2 cellular contexts compared by ENCODE assay signal in the genomic region with DNA sequence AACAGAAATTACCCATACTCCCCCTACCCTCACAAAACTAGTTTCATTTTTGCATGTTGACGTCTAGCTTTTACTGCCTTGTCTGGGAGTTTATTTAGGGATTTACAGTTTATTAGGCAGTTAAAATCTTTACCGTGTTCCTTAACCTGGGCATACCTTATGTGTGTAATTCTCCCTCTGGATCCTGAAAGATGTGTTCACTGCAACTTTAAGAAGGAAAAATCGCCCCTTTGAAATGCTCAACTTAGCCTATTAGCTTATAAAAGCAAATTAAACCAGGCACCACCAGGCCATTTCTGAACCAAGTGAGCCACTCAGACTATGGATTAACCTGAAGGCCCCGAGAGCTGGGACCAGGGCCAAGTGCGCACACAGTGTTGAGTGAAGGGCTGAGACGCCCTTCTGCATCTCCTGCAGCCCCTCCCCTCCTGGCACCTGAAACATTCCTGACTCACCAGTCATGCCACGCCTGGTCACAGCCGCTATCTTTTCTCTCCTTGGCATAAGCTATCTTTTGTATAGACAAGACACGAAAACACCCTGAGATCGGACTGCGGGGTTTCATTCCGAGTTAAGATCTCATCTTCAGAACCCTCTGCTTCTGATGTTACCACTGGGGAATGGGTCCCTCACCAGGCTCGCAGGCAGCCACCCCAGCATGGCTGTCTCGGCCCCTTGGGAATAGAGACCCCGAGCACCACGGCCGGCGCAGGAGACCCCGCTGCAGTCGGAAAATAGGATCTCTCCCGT.
A peak's percentile ranks its signal among the peaks of the same experiment; 100 is the strongest.
TF ChIP-seq lines count a peak whose summit lies in the region.

No MANE protein-coding gene starts in this region.

TF ChIP-seq in HCT116, 20 proteins besides CTCF, POLR2A, EP300 and RAD21 (continued from another document):
- TF ChIP-seq, protein P1, sequence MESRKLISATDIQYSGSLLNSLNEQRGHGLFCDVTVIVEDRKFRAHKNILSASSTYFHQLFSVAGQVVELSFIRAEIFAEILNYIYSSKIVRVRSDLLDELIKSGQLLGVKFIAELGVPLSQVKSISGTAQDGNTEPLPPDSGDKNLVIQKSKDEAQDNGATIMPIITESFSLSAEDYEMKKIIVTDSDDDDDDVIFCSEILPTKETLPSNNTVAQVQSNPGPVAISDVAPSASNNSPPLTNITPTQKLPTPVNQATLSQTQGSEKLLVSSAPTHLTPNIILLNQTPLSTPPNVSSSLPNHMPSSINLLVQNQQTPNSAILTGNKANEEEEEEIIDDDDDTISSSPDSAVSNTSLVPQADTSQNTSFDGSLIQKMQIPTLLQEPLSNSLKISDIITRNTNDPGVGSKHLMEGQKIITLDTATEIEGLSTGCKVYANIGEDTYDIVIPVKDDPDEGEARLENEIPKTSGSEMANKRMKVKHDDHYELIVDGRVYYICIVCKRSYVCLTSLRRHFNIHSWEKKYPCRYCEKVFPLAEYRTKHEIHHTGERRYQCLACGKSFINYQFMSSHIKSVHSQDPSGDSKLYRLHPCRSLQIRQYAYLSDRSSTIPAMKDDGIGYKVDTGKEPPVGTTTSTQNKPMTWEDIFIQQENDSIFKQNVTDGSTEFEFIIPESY (IDR thresholded peaks at IDR 0.05; ENCODE audit: extremely low read depth, insufficient replicate concordance, low read length): no peak
- TF ChIP-seq TCF7L2 (IDR thresholded peaks at IDR 0.05; ENCODE audit: borderline replicate concordance, extremely low read depth, insufficient read depth, insufficient read length) (no peak), FOSL1 (IDR thresholded peaks at IDR 0.05; ENCODE audit: low read depth) (peak; percentile 64), EGR1 (IDR thresholded peaks at IDR 0.05; ENCODE audit: low read depth) (no peak), JUND (IDR thresholded peaks at IDR 0.05) (peak; percentile 54; the same call in 1 of the 2 replicates), REST (IDR thresholded peaks at IDR 0.05; ENCODE audit: low read depth) (no peak), ZNF274 (IDR thresholded peaks at IDR 0.05; ENCODE audit: low read depth, low read length) (no peak), SIN3A (IDR thresholded peaks at IDR 0.05; ENCODE audit: low read depth) (no peak), EZH2 (IDR thresholded peaks at IDR 0.05) (no peak)

TF ChIP-seq in HepG2, 621 proteins besides CTCF, POLR2A, EP300 and RAD21 (continued from another document):
- TF ChIP-seq ELF4 (CRISPR knock-in tag; IDR thresholded peaks at IDR 0.05; ENCODE audit: borderline replicate concordance) (no peak), ZNF335 (CRISPR knock-in tag; IDR thresholded peaks at IDR 0.05) (no peak), BHLHE40 (IDR thresholded peaks at IDR 0.05; ENCODE audit: low read length) (no peak), FOXK2 (IDR thresholded peaks at IDR 0.05) (no peak), HMG20A (CRISPR knock-in tag; IDR thresholded peaks at IDR 0.05; ENCODE audit: borderline replicate concordance) (no peak), ZNF563 (CRISPR knock-in tag; IDR thresholded peaks at IDR 0.05) (no peak), ETV5 (CRISPR knock-in tag; IDR thresholded peaks at IDR 0.05; ENCODE audit: borderline replicate concordance) (no peak), ZNF773 (CRISPR knock-in tag; IDR thresholded peaks at IDR 0.05; ENCODE audit: borderline replicate concordance) (no peak), ZNF24 (IDR thresholded peaks at IDR 0.05) (no peak), YY1 (IDR thresholded peaks at IDR 0.05; ENCODE audit: insufficient read depth, insufficient replicate concordance, low read depth, low read length) (no peak), TBP (CRISPR knock-in tag; IDR thresholded peaks at IDR 0.05) (no peak), MAZ (IDR thresholded peaks at IDR 0.05; ENCODE audit: borderline replicate concordance, low read depth, low read length) (no peak), MAZ (CRISPR knock-in tag; IDR thresholded peaks at IDR 0.05; ENCODE audit: low read depth) (no peak)
- TF ChIP-seq, protein P2, sequence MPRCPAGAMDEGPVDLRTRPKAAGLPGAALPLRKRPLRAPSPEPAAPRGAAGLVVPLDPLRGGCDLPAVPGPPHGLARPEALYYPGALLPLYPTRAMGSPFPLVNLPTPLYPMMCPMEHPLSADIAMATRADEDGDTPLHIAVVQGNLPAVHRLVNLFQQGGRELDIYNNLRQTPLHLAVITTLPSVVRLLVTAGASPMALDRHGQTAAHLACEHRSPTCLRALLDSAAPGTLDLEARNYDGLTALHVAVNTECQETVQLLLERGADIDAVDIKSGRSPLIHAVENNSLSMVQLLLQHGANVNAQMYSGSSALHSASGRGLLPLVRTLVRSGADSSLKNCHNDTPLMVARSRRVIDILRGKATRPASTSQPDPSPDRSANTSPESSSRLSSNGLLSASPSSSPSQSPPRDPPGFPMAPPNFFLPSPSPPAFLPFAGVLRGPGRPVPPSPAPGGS (CRISPR knock-in tag; IDR thresholded peaks at IDR 0.05): no peak
- TF ChIP-seq, protein P3, sequence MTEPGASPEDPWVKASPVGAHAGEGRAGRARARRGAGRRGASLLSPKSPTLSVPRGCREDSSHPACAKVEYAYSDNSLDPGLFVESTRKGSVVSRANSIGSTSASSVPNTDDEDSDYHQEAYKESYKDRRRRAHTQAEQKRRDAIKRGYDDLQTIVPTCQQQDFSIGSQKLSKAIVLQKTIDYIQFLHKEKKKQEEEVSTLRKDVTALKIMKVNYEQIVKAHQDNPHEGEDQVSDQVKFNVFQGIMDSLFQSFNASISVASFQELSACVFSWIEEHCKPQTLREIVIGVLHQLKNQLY (CRISPR knock-in tag; IDR thresholded peaks at IDR 0.05): no peak
- TF ChIP-seq, protein P4, sequence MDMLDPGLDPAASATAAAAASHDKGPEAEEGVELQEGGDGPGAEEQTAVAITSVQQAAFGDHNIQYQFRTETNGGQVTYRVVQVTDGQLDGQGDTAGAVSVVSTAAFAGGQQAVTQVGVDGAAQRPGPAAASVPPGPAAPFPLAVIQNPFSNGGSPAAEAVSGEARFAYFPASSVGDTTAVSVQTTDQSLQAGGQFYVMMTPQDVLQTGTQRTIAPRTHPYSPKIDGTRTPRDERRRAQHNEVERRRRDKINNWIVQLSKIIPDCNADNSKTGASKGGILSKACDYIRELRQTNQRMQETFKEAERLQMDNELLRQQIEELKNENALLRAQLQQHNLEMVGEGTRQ (IDR thresholded peaks at IDR 0.05; ENCODE audit: low read depth, low read length): no peak
- TF ChIP-seq, protein P4 (CRISPR knock-in tag; IDR thresholded peaks at IDR 0.05; ENCODE audit: borderline replicate concordance): no peak
